1 cellular context compared by ENCODE assay signal in the genomic region with DNA sequence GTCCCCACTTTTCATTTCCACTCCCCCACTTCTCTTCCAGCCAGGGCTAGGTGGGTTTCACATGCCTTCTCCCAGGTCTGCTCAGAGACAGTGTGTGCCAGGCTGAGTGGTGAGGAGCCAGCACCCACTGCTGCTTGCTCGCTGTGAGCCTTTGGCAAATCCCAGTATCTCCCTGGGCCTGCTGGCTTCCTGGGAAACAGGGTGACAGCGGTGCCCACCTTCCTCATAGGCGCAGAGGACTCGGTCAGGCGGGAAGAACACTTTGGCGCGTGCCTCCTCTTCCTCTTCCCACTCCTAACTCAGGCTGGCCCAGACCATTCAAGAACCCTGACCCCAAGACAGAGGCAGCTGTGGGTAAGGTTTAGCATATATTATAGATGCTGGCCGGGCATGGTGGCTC.
A peak's percentile ranks its signal among the peaks of the same experiment; 100 is the strongest.
TF ChIP-seq lines count a peak whose summit lies in the region.

No MANE protein-coding gene starts in this region.

TF ChIP-seq in HepG2, 621 proteins besides CTCF, POLR2A, EP300 and RAD21:
- no peak for TF ChIP-seq NR2F1 (CRISPR knock-in tag; IDR thresholded peaks at IDR 0.05)
- peak; percentile 35 for TF ChIP-seq RBM22 (optimal IDR thresholded peaks at IDR 0.05; ENCODE audit: low read length)
- TF ChIP-seq ZNF891 (CRISPR knock-in tag; IDR thresholded peaks at IDR 0.05), result 0 out of 2 replicates have a peak, but pooled peaks have one; percentile 32
- no peak for TF ChIP-seq TBL1XR1 (IDR thresholded peaks at IDR 0.05; ENCODE audit: borderline replicate concordance, low read length, partially characterized antibody)
TF ChIP-seq in HepG2: peak in this region for 2.
